In the genomic region with DNA sequence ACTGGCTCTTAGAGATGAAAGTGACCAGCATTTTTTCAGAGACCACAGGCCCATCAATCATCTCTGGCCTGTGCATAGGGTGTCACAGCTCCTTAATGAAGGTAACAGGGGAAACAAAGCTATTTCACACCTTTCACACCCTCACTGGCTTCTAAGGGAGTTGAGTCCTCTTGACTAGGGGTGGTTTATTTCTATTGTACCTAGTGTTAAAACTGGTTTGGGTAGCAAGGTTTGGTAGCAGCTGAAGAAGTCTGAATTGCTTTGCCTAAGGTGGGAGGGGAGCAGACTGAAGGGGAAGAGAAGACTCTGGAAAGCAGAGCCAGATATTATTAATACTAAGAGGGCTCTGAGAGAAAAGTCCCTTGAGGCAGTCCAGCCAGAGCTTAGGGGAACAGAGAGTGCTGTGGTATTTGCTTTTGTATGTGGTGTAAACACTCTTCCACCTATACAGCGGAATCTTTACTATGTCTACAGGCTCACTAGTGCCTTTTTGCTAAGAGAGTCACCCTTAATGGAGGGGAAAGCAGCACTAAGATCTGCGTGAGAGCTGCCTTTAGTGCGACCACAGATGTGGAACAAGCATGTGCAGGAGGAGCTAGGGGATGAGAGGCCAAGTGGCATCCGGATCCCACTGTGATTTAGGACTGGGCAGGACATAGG, we compare ENCODE assay signal across 1 cellular context.
TF ChIP-seq lines count a peak whose summit lies in the region.

No MANE protein-coding gene starts in this region.

TF ChIP-seq in IMR-90, 13 proteins besides CTCF, POLR2A, EP300 and RAD21 (continued from another document):
- TF ChIP-seq, protein P1, sequence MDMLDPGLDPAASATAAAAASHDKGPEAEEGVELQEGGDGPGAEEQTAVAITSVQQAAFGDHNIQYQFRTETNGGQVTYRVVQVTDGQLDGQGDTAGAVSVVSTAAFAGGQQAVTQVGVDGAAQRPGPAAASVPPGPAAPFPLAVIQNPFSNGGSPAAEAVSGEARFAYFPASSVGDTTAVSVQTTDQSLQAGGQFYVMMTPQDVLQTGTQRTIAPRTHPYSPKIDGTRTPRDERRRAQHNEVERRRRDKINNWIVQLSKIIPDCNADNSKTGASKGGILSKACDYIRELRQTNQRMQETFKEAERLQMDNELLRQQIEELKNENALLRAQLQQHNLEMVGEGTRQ (IDR thresholded peaks at IDR 0.05; ENCODE audit: low read depth, low read length) = no peak
- no peak for TF ChIP-seq FOS (IDR thresholded peaks at IDR 0.05; ENCODE audit: low read depth, low read length)
- no peak for TF ChIP-seq MAZ (IDR thresholded peaks at IDR 0.05; ENCODE audit: borderline replicate concordance, low read depth, low read length)
- TF ChIP-seq RCOR1 (IDR thresholded peaks at IDR 0.05; ENCODE audit: insufficient replicate concordance, low read length) = no peak
- TF ChIP-seq NFE2L2 (IDR thresholded peaks at IDR 0.05; ENCODE audit: low read depth, low read length) = no peak
- no peak for TF ChIP-seq CHD1 (IDR thresholded peaks at IDR 0.05; ENCODE audit: low read depth, low read length)
- no peak for TF ChIP-seq SMC3 (IDR thresholded peaks at IDR 0.05; ENCODE audit: low read depth, low read length)
- no peak for TF ChIP-seq MAFK (IDR thresholded peaks at IDR 0.05; ENCODE audit: low read depth, low read length)
